Comparison of ENCODE assay signal across 10 cellular contexts in the genomic region with DNA sequence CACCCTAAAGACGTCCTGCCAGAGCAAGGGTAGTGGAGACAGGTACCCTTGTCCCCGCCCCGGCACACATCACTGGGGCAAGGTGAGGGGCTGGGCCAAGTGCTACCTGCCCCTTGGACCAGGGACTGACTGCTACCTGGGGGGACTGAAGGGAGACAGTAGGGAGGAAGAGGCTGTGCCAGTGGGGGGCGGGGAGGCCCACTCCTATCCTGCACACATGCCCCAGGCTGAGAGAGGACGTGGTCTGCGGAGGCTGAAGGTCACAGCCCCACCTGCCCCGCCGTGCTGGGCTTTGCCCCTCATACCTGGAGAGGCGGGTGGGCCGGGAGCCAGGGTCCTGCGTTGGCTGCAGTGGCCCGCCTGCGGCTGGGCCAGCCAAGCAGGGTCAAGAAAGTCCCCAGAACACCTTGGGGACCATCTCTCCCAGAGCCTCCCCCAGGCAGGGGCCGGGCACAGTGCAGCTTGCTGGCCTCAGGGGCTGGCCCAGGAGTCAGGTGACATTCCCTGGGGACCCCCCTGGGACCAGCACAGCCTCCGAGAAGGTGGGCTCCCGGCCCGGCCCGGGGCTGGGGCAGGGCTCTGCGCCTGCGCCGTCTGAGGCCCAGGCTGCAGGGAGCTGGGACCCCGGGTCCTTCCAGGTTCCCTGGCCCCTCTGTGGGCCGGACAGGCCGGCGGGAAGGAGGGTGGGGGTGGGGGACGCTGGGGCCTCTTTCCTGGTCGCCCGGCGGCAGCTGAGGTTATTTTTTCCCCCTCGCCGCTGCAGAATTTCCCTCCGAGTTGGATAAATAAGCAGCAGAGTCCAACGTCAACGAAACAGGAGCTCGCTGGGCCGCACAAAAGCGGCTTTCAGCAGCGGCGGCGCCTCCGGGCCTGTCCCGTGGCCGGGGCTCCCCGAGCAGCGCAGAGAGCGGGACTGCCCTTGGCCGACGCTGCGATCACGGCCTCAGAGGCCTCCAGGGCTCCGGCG. TPM values are rescaled to one million over a fixed set of nuclear protein-coding genes. Genes with fewer than 3 reads are reported as not detected.
DNase-seq lines count a peak whose midpoint lies in the region; ATAC-seq and TF ChIP-seq lines count a peak whose summit lies in the region.
"Had no signal": no experiment of that assay in that cellular context is flagged by ENCODE, and none has a peak within 500 bp of the region (broad histone marks: within the 10 kb centered on the region; RNA-seq: fewer than 3 reads in every experiment).

No MANE protein-coding gene starts in this region.

- TF ChIP-seq CTCF in endodermal cell (conservative IDR thresholded peaks at IDR 0.05) (no peak), upper lobe of right lung (IDR thresholded peaks at IDR 0.05) (no peak)

- peaks cover 2% of the 10 kb centered on the region for H3K4me1 Mint-ChIP-seq in endodermal cell

- H3K36me3 Mint-ChIP-seq in endodermal cell (ENCODE audit: low read depth) = no peaks in the 10 kb centered on the region
- H3K36me3 Mint-ChIP-seq: activated naive CD4-positive, alpha-beta T cell treated with anti-CD3 and anti-CD28 coated beads, Interleukin-2, amount 50 U/mL, for 24 hours had no signal

- H3K9me3 Mint-ChIP-seq in endodermal cell = no peaks in the 10 kb centered on the region
- H3K9me3 Mint-ChIP-seq: activated naive CD4-positive, alpha-beta T cell treated with anti-CD3 and anti-CD28 coated beads, Interleukin-2, amount 50 U/mL, for 24 hours had no signal

- H3K4me3 ChIP-seq in endodermal cell (ENCODE audit: low read length) = no peak overlapping the region
- H3K4me3 ChIP-seq in upper lobe of right lung = peak overlapping the region; percentile 19

- H3K4me3 Mint-ChIP-seq in endodermal cell = peak overlapping the region; percentile 22
- H3K4me3 Mint-ChIP-seq: activated naive CD4-positive, alpha-beta T cell treated with anti-CD3 and anti-CD28 coated beads, Interleukin-2, amount 50 U/mL, for 24 hours had no signal

- DNase-seq in endodermal cell (peak; percentile 81), midbrain (lab: John Stamatoyannopoulos, UW) (peak; percentile 66), upper lobe of right lung (no peak), KG1 (lab: John Stamatoyannopoulos, UW) (no peak)
- no peak for DNase-seq in effector CD8-positive, alpha-beta T cell (lab: John Stamatoyannopoulos, UW)
- DNase-seq: left colon, SHP77 treated with DMSO at 0.1 percent for 48 hours had no signal

- no peak overlapping the region for H3K27ac Mint-ChIP-seq in endodermal cell
- H3K27ac Mint-ChIP-seq: activated naive CD4-positive, alpha-beta T cell treated with anti-CD3 and anti-CD28 coated beads, Interleukin-2, amount 50 U/mL, for 24 hours had no signal

- H3K27ac ChIP-seq in endodermal cell (ENCODE audit: low read depth, low read length) (peak overlapping the region; percentile 75), upper lobe of right lung (no peak overlapping the region)

- ATAC-seq in HG02885 (IDR thresholded peaks at IDR 0.05; ENCODE audit: poor library complexity, unreplicated experiment) = peak; percentile 64
- ATAC-seq in upper lobe of right lung = peak; percentile 62
- no peak for ATAC-seq in GM18520 (IDR thresholded peaks at IDR 0.05; ENCODE audit: unreplicated experiment)
- ATAC-seq: left colon had no signal

- 69 to 72% methylated on average over 19 to 52 of the region's 52 CpGs for WGBS in endodermal cell (ENCODE audit: insufficient coverage in 1 of 2, insufficient read length in 1 of 2), 2 experiments

- no peaks in the 10 kb centered on the region for H3K36me3 ChIP-seq in endodermal cell (ENCODE audit: control insufficient read depth, insufficient read depth, low read length)
- H3K36me3 ChIP-seq in upper lobe of right lung = no peaks in the 10 kb centered on the region

- H3K27me3 ChIP-seq in endodermal cell (ENCODE audit: control insufficient read depth, insufficient read depth, low read length, poor library complexity, severe bottlenecking) = no peaks in the 10 kb centered on the region
- H3K27me3 ChIP-seq in upper lobe of right lung = peaks cover 8% of the 10 kb centered on the region

- H3K27me3 Mint-ChIP-seq in endodermal cell (ENCODE audit: insufficient read depth) = no peaks in the 10 kb centered on the region

- intact Hi-C loops in upper lobe of right lung (cut with DNase I) = no loop called here

- H3K9ac ChIP-seq in endodermal cell (ENCODE audit: extremely low read depth, low read length, poor library complexity, severe bottlenecking) = no peak overlapping the region

- H3K9me3 ChIP-seq in endodermal cell (ENCODE audit: control insufficient read depth, low read length) = no peaks in the 10 kb centered on the region
- no peaks in the 10 kb centered on the region for H3K9me3 ChIP-seq in upper lobe of right lung

- H3K4me1 ChIP-seq in endodermal cell (ENCODE audit: control insufficient read depth, insufficient read depth, low read length) (no peaks in the 10 kb centered on the region), upper lobe of right lung (no peaks in the 10 kb centered on the region)

RNA-seq across cellular contexts. Expression of gene FZD9, which starts 9.8 kb away (rescaled TPM):
- 1 to 10 TPM; 1.1 to 1.8 TPM for total RNA-seq in endodermal cell
- polyA plus RNA-seq in endodermal cell (2013, experiment 1 of 2) = 3.4 TPM
- 3.2 TPM for polyA plus RNA-seq in endodermal cell (2013, experiment 2 of 2)
- total RNA-seq in upper lobe of right lung = 0.26 TPM

Comparison
In these comparisons a context has a peak if more than half of its experiments do, and no peak if none do; other contexts are left out.
1. DNase-seq: peak in endodermal cell (single experiment) and midbrain (single experiment); none in upper lobe of right lung (single experiment), effector CD8-positive, alpha-beta T cell (single experiment) and KG1 (single experiment).